1 cellular context compared by ENCODE assay signal in the genomic region with DNA sequence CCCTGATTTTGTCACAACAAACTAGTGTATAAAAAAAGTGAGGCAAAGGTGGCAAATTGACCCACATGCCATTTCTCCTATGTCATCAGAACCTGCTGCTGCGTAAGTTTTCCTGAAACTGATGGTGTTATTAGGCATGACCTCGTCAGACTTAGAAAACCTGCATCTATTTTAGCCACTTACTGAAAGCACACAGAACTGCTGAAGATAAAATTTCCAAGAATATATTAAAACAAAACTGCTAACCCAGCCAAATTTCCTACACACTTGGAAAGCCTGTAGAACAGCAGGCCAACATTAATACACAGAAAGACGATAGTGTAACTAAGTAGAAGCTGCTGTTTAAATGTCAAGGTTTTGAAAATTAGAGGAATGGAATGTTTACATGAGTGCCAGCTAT.
TF ChIP-seq lines count a peak whose summit lies in the region.

No MANE protein-coding gene starts in this region.

TF ChIP-seq in IMR-90, 13 proteins besides CTCF, POLR2A, EP300 and RAD21 (continued from another document):
- TF ChIP-seq, protein P1, sequence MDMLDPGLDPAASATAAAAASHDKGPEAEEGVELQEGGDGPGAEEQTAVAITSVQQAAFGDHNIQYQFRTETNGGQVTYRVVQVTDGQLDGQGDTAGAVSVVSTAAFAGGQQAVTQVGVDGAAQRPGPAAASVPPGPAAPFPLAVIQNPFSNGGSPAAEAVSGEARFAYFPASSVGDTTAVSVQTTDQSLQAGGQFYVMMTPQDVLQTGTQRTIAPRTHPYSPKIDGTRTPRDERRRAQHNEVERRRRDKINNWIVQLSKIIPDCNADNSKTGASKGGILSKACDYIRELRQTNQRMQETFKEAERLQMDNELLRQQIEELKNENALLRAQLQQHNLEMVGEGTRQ (IDR thresholded peaks at IDR 0.05; ENCODE audit: low read depth, low read length): no peak
- no peak for TF ChIP-seq FOS (IDR thresholded peaks at IDR 0.05; ENCODE audit: low read depth, low read length)
- TF ChIP-seq, protein P2, sequence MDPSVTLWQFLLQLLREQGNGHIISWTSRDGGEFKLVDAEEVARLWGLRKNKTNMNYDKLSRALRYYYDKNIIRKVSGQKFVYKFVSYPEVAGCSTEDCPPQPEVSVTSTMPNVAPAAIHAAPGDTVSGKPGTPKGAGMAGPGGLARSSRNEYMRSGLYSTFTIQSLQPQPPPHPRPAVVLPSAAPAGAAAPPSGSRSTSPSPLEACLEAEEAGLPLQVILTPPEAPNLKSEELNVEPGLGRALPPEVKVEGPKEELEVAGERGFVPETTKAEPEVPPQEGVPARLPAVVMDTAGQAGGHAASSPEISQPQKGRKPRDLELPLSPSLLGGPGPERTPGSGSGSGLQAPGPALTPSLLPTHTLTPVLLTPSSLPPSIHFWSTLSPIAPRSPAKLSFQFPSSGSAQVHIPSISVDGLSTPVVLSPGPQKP (IDR thresholded peaks at IDR 0.05; ENCODE audit: borderline replicate concordance, low read depth, low read length): no peak
- no peak for TF ChIP-seq SMC3 (IDR thresholded peaks at IDR 0.05; ENCODE audit: low read depth, low read length)
- TF ChIP-seq RCOR1 (IDR thresholded peaks at IDR 0.05; ENCODE audit: insufficient replicate concordance, low read length): no peak
- TF ChIP-seq RFX5 (IDR thresholded peaks at IDR 0.05; ENCODE audit: low read depth, low read length): no peak
- TF ChIP-seq NFE2L2 (IDR thresholded peaks at IDR 0.05; ENCODE audit: low read depth, low read length): no peak
- no peak for TF ChIP-seq BHLHE40 (IDR thresholded peaks at IDR 0.05; ENCODE audit: low read depth, low read length)
